1 cellular context compared by ENCODE assay signal in genomic region chr4:77104405-77105292, GRCh38.
TF ChIP-seq lines count a peak whose summit lies in the region.

No MANE protein-coding gene starts in this region.

TF ChIP-seq in SK-N-SH treated with all-trans-retinoic acid at 6 μM for 48 hours, 23 proteins besides CTCF, POLR2A, EP300 and RAD21 (continued from another document):
- TF ChIP-seq CREB5 (CRISPR knock-in tag; IDR thresholded peaks at IDR 0.05; ENCODE audit: low read depth) = no peak
- no peak for TF ChIP-seq ZFP3 (CRISPR knock-in tag; IDR thresholded peaks at IDR 0.05)
- no peak for TF ChIP-seq CSDC2 (CRISPR knock-in tag; IDR thresholded peaks at IDR 0.05)
- TF ChIP-seq ZNF8 (CRISPR knock-in tag; IDR thresholded peaks at IDR 0.05) = no peak
- no peak for TF ChIP-seq BACH2 (CRISPR knock-in tag; IDR thresholded peaks at IDR 0.05; ENCODE audit: borderline replicate concordance)
- no peak for TF ChIP-seq ZC3H10 (CRISPR knock-in tag; IDR thresholded peaks at IDR 0.05)
- TF ChIP-seq PATZ1 (CRISPR knock-in tag; IDR thresholded peaks at IDR 0.05; ENCODE audit: borderline replicate concordance) = no peak
- no peak for TF ChIP-seq ZNF565 (CRISPR knock-in tag; conservative IDR thresholded peaks at IDR 0.05; ENCODE audit: low read depth)
- TF ChIP-seq CSRNP3 (CRISPR knock-in tag; IDR thresholded peaks at IDR 0.05) = no peak
TF ChIP-seq in SK-N-SH treated with all-trans-retinoic acid at 6 μM for 48 hours: peak in this region for 0.
